ENCODE assay signal across 1 cellular context in the genomic region with DNA sequence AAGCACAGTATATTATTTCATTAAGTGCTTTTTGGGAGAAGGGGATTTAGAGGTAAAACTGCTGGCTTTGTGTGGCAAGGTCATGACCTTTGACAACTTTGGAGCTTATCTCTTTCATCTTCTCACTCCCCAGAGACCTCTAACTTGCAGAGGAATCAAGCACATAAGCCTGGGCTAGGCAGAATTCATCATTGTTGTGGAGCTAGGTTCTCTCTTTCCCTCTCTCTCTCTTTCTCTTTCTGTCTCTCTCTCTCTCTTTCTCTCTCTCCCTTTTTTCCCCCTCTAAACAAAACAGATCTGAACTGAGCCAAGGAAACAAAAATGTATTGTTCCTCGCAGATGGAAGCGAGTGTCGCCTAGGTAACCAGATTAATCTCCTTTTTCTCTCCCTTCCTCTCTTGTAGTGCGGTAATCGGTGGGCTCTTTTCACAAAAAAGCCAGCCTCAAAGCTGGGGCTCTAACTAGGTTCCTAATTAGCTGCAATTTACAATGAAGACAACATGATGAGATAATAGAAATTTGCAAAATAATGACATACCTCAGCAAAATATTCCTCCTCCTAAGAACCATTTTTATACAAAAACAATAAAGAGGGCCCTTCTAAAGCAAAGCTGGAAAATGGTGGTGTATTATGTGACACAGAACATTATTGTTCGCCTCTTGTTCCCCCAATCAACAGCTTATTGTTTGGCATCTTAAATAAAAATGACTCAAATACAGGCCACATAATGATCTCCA.
TF ChIP-seq lines count a peak whose summit lies in the region.

No MANE protein-coding gene starts in this region.

TF ChIP-seq in HepG2, 621 proteins besides CTCF, POLR2A, EP300 and RAD21 (continued from another document):
- TF ChIP-seq ZNF280B (CRISPR knock-in tag; IDR thresholded peaks at IDR 0.05; ENCODE audit: borderline replicate concordance) (no peak), ZNF329 (CRISPR knock-in tag; IDR thresholded peaks at IDR 0.05; ENCODE audit: low read depth) (no peak), SRSF9 (IDR thresholded peaks at IDR 0.05; ENCODE audit: borderline replicate concordance, insufficient read depth, low read depth, low read length, poor library complexity, severe bottlenecking) (no peak)
